Comparison of ENCODE assay signal across 27 cellular contexts in genomic region chr21:23292292-23292691, GRCh38.
"Had no signal": no experiment of that assay in that cellular context is flagged by ENCODE, and none has a peak within 500 bp of the region (broad histone marks: within the 10 kb centered on the region; RNA-seq: fewer than 3 reads in every experiment).

No MANE protein-coding gene starts in this region.

- H3K9me3 ChIP-seq: suprapubic skin, testis, thoracic aorta, thyroid gland, tibial artery, transverse colon, upper lobe of right lung, uterus, vagina had no signal

- H3K27me3 ChIP-seq: stomach, suprapubic skin, testis, thyroid gland, tibial artery, tibial nerve, transverse colon, upper lobe of left lung, upper lobe of right lung, uterus, vagina had no signal

- ATAC-seq: stimulated activated effector memory CD8-positive, alpha-beta T cell treated with anti-CD3 and anti-CD28 coated beads, Interleukin-12 subunit alpha, Interleukin-12 subunit beta, amount 100 ng/mL, for 72 hours; stimulated activated memory B cell treated with anti-CD40 and anti-IgM and Interleukin-4, amounts not matched to agents 10 μg/mL and 1 μg/mL and 100 μg/mL, for 72 hours; stimulated activated naive B cell treated with anti-CD40 and anti-IgM and Interleukin-4, amounts not matched to agents 10 μg/mL and 1 μg/mL and 100 μg/mL, for 72 hours; stimulated activated naive CD8-positive, alpha-beta T cell treated with anti-CD3 and anti-CD28 coated beads, Interleukin-15, amount 100 ng/mL, for 72 hours; stimulated activated naive CD8-positive, alpha-beta T cell treated with anti-CD3 and anti-CD28 coated beads, Interleukin-15, Interleukin-2, amounts not matched to agents 100 U/mL and 50 U/mL, for 24 hours; upper lobe of right lung had no signal

- FAIRE-seq: urothelium cell line had no signal

- H3K4me1 ChIP-seq: stomach, suprapubic skin, testis, thyroid gland, tibial artery, tibial nerve, transverse colon, upper lobe of left lung, upper lobe of right lung, uterus, vagina had no signal

- H3K4me3 ChIP-seq: stomach, suprapubic skin, testis, thoracic aorta, thyroid gland, tibial artery, tibial nerve, transverse colon, upper lobe of left lung, upper lobe of right lung, uterus, vagina had no signal

- H3K36me3 ChIP-seq: stomach, suprapubic skin, thoracic aorta, thyroid gland, tibial artery, tibial nerve, transverse colon, upper lobe of left lung, upper lobe of right lung, uterus, vagina had no signal

- DNase-seq: stimulated activated CD4-positive, alpha-beta T cell treated with anti-CD3 and anti-CD28 coated beads, Interleukin-2, amount 100 ng/mL, for 48 hours; stimulated activated CD4-positive, alpha-beta T cell treated with anti-CD3 and anti-CD28 coated beads, Interleukin-4, amount 100 ng/mL, for 1 hour; stimulated activated CD4-positive, alpha-beta T cell treated with anti-CD3 and anti-CD28 coated beads, Interleukin-4, amount 100 ng/mL, for 24 hours; stimulated activated CD4-positive, alpha-beta T cell treated with anti-CD3 and anti-CD28 coated beads, Interleukin-4, amount 100 ng/mL, for 4 hours; stimulated activated CD8-positive, alpha-beta memory T cell treated with anti-CD3 and anti-CD28 coated beads, Interleukin-4, amount 100 ng/mL, for 48 hours; stimulated activated naive B cell treated with anti-CD40 and anti-IgM and Interleukin-4, amounts not matched to agents 10 μg/mL and 1 μg/mL and 100 μg/mL, for 72 hours; stimulated activated naive CD4-positive, alpha-beta T cell; stimulated activated naive CD4-positive, alpha-beta T cell treated with Interleukin-2 at 50 U/mL for 16 hours; stimulated activated naive CD8-positive, alpha-beta T cell treated with anti-CD3 and anti-CD28 coated beads, Interleukin-15, amount 100 ng/mL, for 72 hours; stimulated activated naive CD8-positive, alpha-beta T cell treated with anti-CD3 and anti-CD28 coated beads, Interleukin-15, Interleukin-2, amounts not matched to agents 100 U/mL and 50 U/mL, for 24 hours; stomach; substantia nigra; testis; thyroid gland; tibial artery; transverse colon; trophoblast cell; upper lobe of left lung; upper lobe of right lung; uterus had no signal

- H3K27ac ChIP-seq: stomach, suprapubic skin, testis, thoracic aorta, thyroid gland, tibial artery, tibial nerve, transverse colon, upper lobe of left lung, upper lobe of right lung, uterus, vagina had no signal
